In genomic region chr5:73673161-73673591, GRCh38 we compare ENCODE assay signal across 9 cellular contexts. TPM values are rescaled to one million over a fixed set of nuclear protein-coding genes. Genes with fewer than 3 reads are reported as not detected.
DNase-seq lines count a peak whose midpoint lies in the region; ATAC-seq, FAIRE-seq and TF ChIP-seq lines count a peak whose summit lies in the region.
"Had no signal": no experiment of that assay in that cellular context is flagged by ENCODE, and none has a peak within 500 bp of the region (broad histone marks: within the 10 kb centered on the region; RNA-seq: fewer than 3 reads in every experiment).

No MANE protein-coding gene starts in this region.

- no peaks in the 10 kb centered on the region for H3K4me1 Mint-ChIP-seq in activated naive CD8-positive, alpha-beta T cell treated with anti-CD3 and anti-CD28 coated beads, Interleukin-2, amount 50 U/mL, for 24 hours

- DNase-seq in GM19239 (ENCODE audit: insufficient read length, low spot score) (no peak), SJCRH30 (no peak), fibroblast of mammary gland (ENCODE audit: low read depth) (peak; percentile 87), skeletal muscle cell (ENCODE audit: low read depth) (peak; percentile 68), Peyer's patch (no peak)
- DNase-seq in activated naive CD8-positive, alpha-beta T cell treated with anti-CD3 and anti-CD28 coated beads, Interleukin-2, amount 50 U/mL, for 24 hours: no peak
- DNase-seq: glutamatergic neuron had no signal

- FAIRE-seq in GM19239 (lab: Jason Lieb, UNC): peak; percentile 37

- H3K27me3 ChIP-seq in SJCRH30: no peaks in the 10 kb centered on the region
- no peaks in the 10 kb centered on the region for H3K27me3 ChIP-seq in Peyer's patch

- no peaks in the 10 kb centered on the region for H3K9me3 Mint-ChIP-seq in activated naive CD8-positive, alpha-beta T cell treated with anti-CD3 and anti-CD28 coated beads, Interleukin-2, amount 50 U/mL, for 24 hours

- H3K36me3 ChIP-seq in SJCRH30 (no peaks in the 10 kb centered on the region), Peyer's patch (no peaks in the 10 kb centered on the region)

- TF ChIP-seq CTCF in fibroblast of mammary gland (conservative IDR thresholded peaks at IDR 0.05; ENCODE audit: control insufficient read depth, insufficient read depth, low read depth, low read length) (peak; percentile 11), Peyer's patch (IDR thresholded peaks at IDR 0.05) (no peak)

- peaks cover 2% of the 10 kb centered on the region for H3K27me3 Mint-ChIP-seq in activated naive CD8-positive, alpha-beta T cell treated with anti-CD3 and anti-CD28 coated beads, Interleukin-2, amount 50 U/mL, for 24 hours

- H3K9me3 ChIP-seq in SJCRH30 (replicated peaks): no peaks in the 10 kb centered on the region
- no peaks in the 10 kb centered on the region for H3K9me3 ChIP-seq in Peyer's patch

- H3K27ac ChIP-seq in SJCRH30 (peak overlapping the region; percentile 4; the same call in 1 of the 2 replicates), Peyer's patch (no peak overlapping the region)

- H3K4me1 ChIP-seq in SJCRH30: peaks cover 7% of the 10 kb centered on the region
- H3K4me1 ChIP-seq in Peyer's patch: peaks cover 0 to 4% (median 0%) of the 10 kb centered on the region in 4 donors

- no peak overlapping the region for H3K4me3 ChIP-seq in SJCRH30
- H3K4me3 ChIP-seq in fibroblast of mammary gland (ENCODE audit: control insufficient read depth, low read depth, low read length): no peak overlapping the region
- H3K4me3 ChIP-seq in skeletal muscle cell (ENCODE audit: low read depth, low read length): no peak overlapping the region
- H3K4me3 ChIP-seq in Peyer's patch: no peak overlapping the region

- H3K4me3 Mint-ChIP-seq in activated naive CD8-positive, alpha-beta T cell treated with anti-CD3 and anti-CD28 coated beads, Interleukin-2, amount 50 U/mL, for 24 hours: no peak overlapping the region

- no peak for TF ChIP-seq POLR2A in Peyer's patch (IDR thresholded peaks at IDR 0.05)

- H3K27ac Mint-ChIP-seq in activated naive CD8-positive, alpha-beta T cell treated with anti-CD3 and anti-CD28 coated beads, Interleukin-2, amount 50 U/mL, for 24 hours: no peak overlapping the region

- no peaks in the 10 kb centered on the region for H3K36me3 Mint-ChIP-seq in activated naive CD8-positive, alpha-beta T cell treated with anti-CD3 and anti-CD28 coated beads, Interleukin-2, amount 50 U/mL, for 24 hours (ENCODE audit: low read depth)

- ATAC-seq in activated naive CD8-positive, alpha-beta T cell treated with anti-CD3 and anti-CD28 coated beads, Interleukin-2, amount 50 U/mL, for 24 hours: no peak
- ATAC-seq in GM21825 (IDR thresholded peaks at IDR 0.05; ENCODE audit: unreplicated experiment) (no peak), GM21786 (IDR thresholded peaks at IDR 0.05; ENCODE audit: unreplicated experiment) (no peak)

RNA-seq across cellular contexts. Expression of gene ARHGEF28, which starts 47.2 kb away (rescaled TPM):
- 5.2 and 5.8 TPM in 2 replicates for total RNA-seq in SJCRH30 (2014; rRNA removed; shearing (Covaris generic))
- total RNA-seq in Peyer's patch: 10 to 100 TPM; 13.3 to 19.0 (median 16.9) TPM

Comparison
In these comparisons a context has a peak if more than half of its experiments do, and no peak if none do; other contexts are left out.
1. DNase-seq: peak in fibroblast of mammary gland (single experiment) and skeletal muscle cell (single experiment); none in GM19239 (single experiment), SJCRH30 (0 of 2), activated naive CD8-positive, alpha-beta T cell treated with anti-CD3 and anti-CD28 coated beads, Interleukin-2, amount 50 U/mL, for 24 hours (single experiment) and Peyer's patch (0 of 3).